Comparison of ENCODE assay signal across 7 cellular contexts in the genomic region with DNA sequence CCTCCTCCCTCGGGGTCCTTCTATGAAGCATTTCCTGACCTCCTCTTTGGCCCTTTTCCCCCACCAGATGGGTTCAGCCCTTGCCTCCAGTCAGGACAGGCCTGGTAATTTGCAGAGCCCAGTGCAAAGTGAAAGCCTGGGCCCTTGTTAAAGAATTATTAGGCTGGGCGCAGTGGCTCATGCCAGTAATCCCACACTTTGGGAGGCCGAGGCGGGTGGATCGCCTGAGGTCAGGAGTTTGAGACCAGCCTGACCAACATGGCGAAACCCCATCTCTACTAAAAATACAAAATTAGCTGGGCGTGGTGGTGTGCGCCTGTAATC. TPM values are rescaled to one million over a fixed set of nuclear protein-coding genes. Genes with fewer than 3 reads are reported as not detected.
DNase-seq lines count a peak whose midpoint lies in the region; FAIRE-seq and TF ChIP-seq lines count a peak whose summit lies in the region.
"Not testable (repeated sequence)": the region's sequence is repeated elsewhere in the genome, so short reads cannot be mapped to it uniquely, and the experiment has no call there.

No MANE protein-coding gene starts in this region.

- not testable (repeated sequence) for H3K9me3 ChIP-seq in WERI-Rb-1 (ENCODE audit: severe bottlenecking); kidney (ENCODE audit: control insufficient read depth in 1 of 2, low read length in 2 of 2); mucosa of stomach (ENCODE audit: control insufficient read depth, low read length)

- H3K27ac Mint-ChIP-seq in Calu3 (ENCODE audit: unreplicated experiment) = peak overlapping the region; percentile 89

- peaks cover 78% of the 10 kb centered on the region for H3K36me3 Mint-ChIP-seq in Calu3 (ENCODE audit: insufficient read depth, unreplicated experiment)

- not testable (repeated sequence) for BruUV-seq in Calu3 (replicated peaks; lab: Mats Ljungman, UMichigan)

- H3K4me3 Mint-ChIP-seq in Calu3 (ENCODE audit: low read depth, unreplicated experiment) = peak overlapping the region; percentile 92

- not testable (repeated sequence) for H3K4me3 ChIP-seq in WERI-Rb-1 (ENCODE audit: low read depth, low read length); kidney (ENCODE audit: low read length in 2 of 2); mucosa of stomach (ENCODE audit: low read length)

- H3K27me3 ChIP-seq in WERI-Rb-1 (ENCODE audit: insufficient read depth, low read depth, severe bottlenecking); mucosa of stomach (ENCODE audit: control insufficient read depth, insufficient read depth, low read length): not testable (repeated sequence)

- H3K4me1 ChIP-seq in kidney (ENCODE audit: control insufficient read depth in 1 of 2, insufficient read depth in 1 of 2, low read depth in 1 of 2, low read length in 2 of 2) (peaks cover 5 to 20% of the 10 kb centered on the region in 2 donors), mucosa of stomach (ENCODE audit: control insufficient read depth, insufficient read depth, low read length) (peaks cover 68% of the 10 kb centered on the region)

- DNase-seq in Calu3; epithelial cell of prostate (ENCODE audit: low read depth, low spot score); kidney: not testable (repeated sequence)
- DNase-seq in NCI-H226 = peak; percentile 72
- peak; percentile 58 for DNase-seq in WERI-Rb-1
- DNase-seq in renal cortical epithelial cell (ENCODE audit: low read depth) = peak; percentile 69

- H3K9me3 Mint-ChIP-seq in Calu3 (ENCODE audit: low read depth, unreplicated experiment) = not testable (repeated sequence)

- FAIRE-seq in kidney (lab: Jason Lieb, UNC) = not testable (repeated sequence)

- H3K9ac ChIP-seq in kidney (ENCODE audit: low read length in 2 of 2) = not testable (repeated sequence)
- peak overlapping the region; percentile 100 for H3K9ac ChIP-seq in mucosa of stomach (ENCODE audit: low read length)

- peak overlapping the region; percentile 65 for H3K27ac ChIP-seq in WERI-Rb-1
- H3K27ac ChIP-seq in epithelial cell of prostate = peak overlapping the region; percentile 76
- peak overlapping the region; percentile 12 to 85 for H3K27ac ChIP-seq in kidney (ENCODE audit: low read depth in 2 of 2, low read length in 2 of 2)

- H3K36me3 ChIP-seq in WERI-Rb-1 = peaks cover 30% of the 10 kb centered on the region
- peaks cover 3 to 15% of the 10 kb centered on the region in 2 donors for H3K36me3 ChIP-seq in kidney (ENCODE audit: control insufficient read depth in 1 of 2, insufficient read depth in 2 of 2, low read length in 2 of 2)
- H3K36me3 ChIP-seq in mucosa of stomach (ENCODE audit: control insufficient read depth, insufficient read depth, low read length) = peaks cover 19% of the 10 kb centered on the region

- intact Hi-C loops in Calu3 (cut with micrococcal nuclease; ENCODE audit: unreplicated experiment) = loop anchor here (2.0 kb wide), 2 partner anchors 38 to 88 kb away; no protein-coding TSS in a partner anchor
- intact Hi-C loops in kidney (cut with DNase I) = not testable (repeated sequence)

- CTCF ChIA-PET in Calu3 (lab: Charles Lee) = interaction anchor here (0.7 to 1.2 kb wide), 3 partner anchors 11 to 87 kb away, joined by 3 to 5 read pairs (median 4); no protein-coding TSS in a partner anchor

- H3K4me1 Mint-ChIP-seq in Calu3 (ENCODE audit: low read depth, unreplicated experiment) = peaks cover 78% of the 10 kb centered on the region

- not testable (repeated sequence) for H3K27me3 Mint-ChIP-seq in Calu3 (ENCODE audit: unreplicated experiment)

- TF ChIP-seq CTCF in Calu3 (IDR thresholded peaks at IDR 0.05; ENCODE audit: unreplicated experiment); WERI-Rb-1 (IDR thresholded peaks at IDR 0.05; ENCODE audit: low read depth, low read length); kidney (IDR thresholded peaks at IDR 0.05; ENCODE audit: borderline replicate concordance, extremely low read depth, insufficient read depth): not testable (repeated sequence)

RNA-seq across cellular contexts. Expression of a gene that starts 8.8 kb away (rescaled TPM):
- total RNA-seq in Calu3 (2022) = 830 and 907 TPM in 2 replicates
- total RNA-seq in kidney = 400 TPM
- 81.8 TPM for polyA plus RNA-seq in kidney (ENCODE audit: insufficient read depth, low read depth, low replicate concordance)
- total RNA-seq in renal cortical epithelial cell = 277 and 307 TPM in 2 replicates

RNA-seq across cellular contexts. Expression of a gene that starts 36.7 kb away (rescaled TPM):
- total RNA-seq in Calu3 (2022) (86.1 and 91.6 TPM in 2 replicates), kidney (54.6 TPM), renal cortical epithelial cell (91.0 and 104 TPM in 2 replicates)
- 48.7 TPM for polyA plus RNA-seq in kidney (ENCODE audit: insufficient read depth, low read depth, low replicate concordance)
